2 cellular contexts compared by ENCODE assay signal in genomic region chr17:1077536-1078061, GRCh38.
TF ChIP-seq lines count a peak whose summit lies in the region.

No MANE protein-coding gene starts in this region.

TF ChIP-seq in HEK293, 187 proteins besides CTCF, POLR2A, EP300 and RAD21:
- no peak for TF ChIP-seq ZNF133 (tag by site-specific recombination; IDR thresholded peaks at IDR 0.05)
- TF ChIP-seq ZBTB6 (tag by site-specific recombination; IDR thresholded peaks at IDR 0.05) = 0 out of 2 replicates have a peak, but pooled peaks have one; percentile 43
- no peak for TF ChIP-seq ZNF138 (tag by site-specific recombination; IDR thresholded peaks at IDR 0.05; ENCODE audit: borderline replicate concordance)
- TF ChIP-seq ZNF701 (tag by site-specific recombination; IDR thresholded peaks at IDR 0.05) = no peak
- TF ChIP-seq ZNF112 (tag by site-specific recombination; IDR thresholded peaks at IDR 0.05) = no peak
- TF ChIP-seq ZNF639 (tag by site-specific recombination; IDR thresholded peaks at IDR 0.05) = no peak
- TF ChIP-seq REPIN1 (tag by site-specific recombination; IDR thresholded peaks at IDR 0.05; ENCODE audit: low read depth) = no peak
- TF ChIP-seq ZBTB10 (tag by site-specific recombination; IDR thresholded peaks at IDR 0.05) = no peak
- no peak for TF ChIP-seq ZBTB8A (tag by site-specific recombination; IDR thresholded peaks at IDR 0.05)
- TF ChIP-seq RBAK (tag by site-specific recombination; IDR thresholded peaks at IDR 0.05) = no peak
- TF ChIP-seq ZNF624 (tag by site-specific recombination; IDR thresholded peaks at IDR 0.05) = no peak
- TF ChIP-seq ZFP37 (tag by site-specific recombination; IDR thresholded peaks at IDR 0.05) = no peak
- TF ChIP-seq PRDM6 (tag by site-specific recombination; IDR thresholded peaks at IDR 0.05) = no peak
- TF ChIP-seq ZNF132 (tag by site-specific recombination; IDR thresholded peaks at IDR 0.05; ENCODE audit: borderline replicate concordance) = no peak
- TF ChIP-seq ZEB2 (tag by site-specific recombination; IDR thresholded peaks at IDR 0.05) = 0 out of 2 replicates have a peak, but pooled peaks have one; percentile 11
- TF ChIP-seq ZNF426 (tag by site-specific recombination; IDR thresholded peaks at IDR 0.05) = no peak
- 0 out of 2 replicates have a peak, but pooled peaks have one; percentile 18 for TF ChIP-seq ZNF600 (tag by site-specific recombination; IDR thresholded peaks at IDR 0.05)

TF ChIP-seq in H1, 55 proteins besides CTCF, POLR2A, EP300 and RAD21:
- TF ChIP-seq ATF2 (IDR thresholded peaks at IDR 0.05; ENCODE audit: low read length) (no peak), HDAC2 (IDR thresholded peaks at IDR 0.05; ENCODE audit: borderline replicate concordance in 1 of 2, low read depth in 2 of 2, low read length in 2 of 2) (no peak), RBBP5 (IDR thresholded peaks at IDR 0.05; ENCODE audit: borderline replicate concordance, low read depth, low read length) (no peak), CBX8 (IDR thresholded peaks at IDR 0.05; ENCODE audit: borderline replicate concordance, low read depth, low read length) (no peak), HDAC6 (IDR thresholded peaks at IDR 0.05; ENCODE audit: low read depth, low read length) (no peak), MAFK (IDR thresholded peaks at IDR 0.05; ENCODE audit: low read depth, low read length) (no peak), SP1 (IDR thresholded peaks at IDR 0.05; ENCODE audit: low read depth, low read length) (no peak), NRF1 (IDR thresholded peaks at IDR 0.05; ENCODE audit: low read depth, low read length) (no peak), TAF1 (IDR thresholded peaks at IDR 0.05; ENCODE audit: low read depth, low read length) (no peak), BCL11A (IDR thresholded peaks at IDR 0.05; ENCODE audit: low read depth in 2 of 2, low read length in 2 of 2) (no peak), YY1 (IDR thresholded peaks at IDR 0.05; ENCODE audit: low read depth, low read length) (no peak), CREB1 (IDR thresholded peaks at IDR 0.05) (no peak), POU5F1 (IDR thresholded peaks at IDR 0.05; ENCODE audit: low read depth, low read length) (no peak)
